ENCODE assay signal across 11 cellular contexts in the genomic region with DNA sequence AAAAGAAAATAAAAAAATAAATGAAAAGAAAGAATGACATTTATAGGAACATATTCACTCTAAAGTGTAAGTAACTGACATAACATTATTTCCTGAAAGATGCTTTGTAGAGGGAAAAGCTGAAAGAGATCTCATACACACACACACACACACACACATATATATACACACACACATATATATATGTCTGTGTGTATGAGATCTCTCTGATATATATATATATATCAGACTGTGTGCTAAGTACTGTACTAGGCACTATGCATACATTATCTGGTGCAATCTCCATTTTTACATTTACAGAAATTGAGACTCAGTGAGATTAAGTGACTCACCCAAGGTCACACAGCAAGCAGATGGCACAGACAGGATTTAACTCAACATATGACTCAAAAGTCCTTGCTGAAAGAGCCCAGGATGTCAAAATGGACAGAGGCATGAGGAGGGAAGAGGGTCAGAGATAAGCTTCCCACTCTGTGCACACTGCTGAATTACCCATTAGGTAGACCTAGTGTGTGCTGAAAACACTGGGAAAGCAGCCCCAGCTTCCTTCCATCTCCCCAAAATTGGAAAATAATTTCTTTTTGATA. TPM values are rescaled to one million over a fixed set of nuclear protein-coding genes. Genes with fewer than 3 reads are reported as not detected.
A peak's percentile ranks its signal among the peaks of the same experiment; 100 is the strongest.
DNase-seq lines count a peak whose midpoint lies in the region; ATAC-seq, FAIRE-seq and TF ChIP-seq lines count a peak whose summit lies in the region.
"Had no signal": no experiment of that assay in that cellular context is flagged by ENCODE, and none has a peak within 500 bp of the region (broad histone marks: within the 10 kb centered on the region; RNA-seq: fewer than 3 reads in every experiment).

No MANE protein-coding gene starts in this region.

- ATAC-seq in HG03378 (IDR thresholded peaks at IDR 0.05; ENCODE audit: unreplicated experiment) (peak; percentile 43), GM12878 (peak; percentile 40), GM21529 (IDR thresholded peaks at IDR 0.05; ENCODE audit: unreplicated experiment) (no peak)

- no peak for TF ChIP-seq CTCF in GM12878 (IDR thresholded peaks at IDR 0.05 in 2 of 3, conservative IDR thresholded peaks at IDR 0.05 in 1 of 3; ENCODE audit: control insufficient read depth in 2 of 3, extremely low read depth in 1 of 3, insufficient read depth in 1 of 3, low read depth in 3 of 3, low read length in 3 of 3)

- intact Hi-C loops in GM12878 (cut with micrococcal nuclease; ENCODE audit: unreplicated experiment): no loop called here

- H3K79me2 ChIP-seq in GM12878 (ENCODE audit: control insufficient read depth, insufficient read depth, low read length): no peaks in the 10 kb centered on the region

- H3K4me3 ChIP-seq in GM12878: no peak overlapping the region

- H3K27me3 ChIP-seq in GM12878 (replicated peaks in 1 of 2; ENCODE audit: control insufficient read depth in 2 of 2, insufficient read depth in 2 of 2, low read length in 1 of 2): no peaks in the 10 kb centered on the region

- SMC1A ChIA-PET in GM12878 (lab: Charles Lee; ENCODE audit: uncharacterized antibody, unreplicated experiment): interaction anchor here (0.6 to 5.6 kb wide), 15 partner anchors 10 to 238 kb away, joined by 3 to 66 read pairs (median 4); partner anchors contain the start of gene BHLHE40

- DNase-seq in A172 (ENCODE audit: low spot score) (peak; percentile 61), GM12878 (ENCODE audit: low read depth, low spot score) (no peak), myocyte (ENCODE audit: low read depth) (peak; percentile 43), DMS53 (lab: John Stamatoyannopoulos, UW) (no peak), inferior parietal cortex (ENCODE audit: extremely low spot score) (no peak), COLO829 (ENCODE audit: low spot score) (no peak)
- DNase-seq: NCI-H2171 had no signal

- no peak overlapping the region for H3K27ac ChIP-seq in GM12878 (ENCODE audit: control insufficient read depth, insufficient read depth)
- H3K27ac ChIP-seq: C4-2B had no signal

- no peak for TF ChIP-seq POLR2A in GM12878 (IDR thresholded peaks at IDR 0.05; ENCODE audit: low read depth, low read length)

- H3K9me3 ChIP-seq in GM12878 (replicated peaks; ENCODE audit: control insufficient read depth, insufficient read depth, low read length): no peaks in the 10 kb centered on the region

- BruUV-seq in GM12878 (replicated peaks; lab: Mats Ljungman, UMichigan): no TSS peak

- no peak for TF ChIP-seq EP300 in GM12878 (IDR thresholded peaks at IDR 0.05; ENCODE audit: borderline replicate concordance in 1 of 2, control insufficient read depth in 1 of 2, low read depth in 2 of 2, low read length in 2 of 2)

- H2AFZ ChIP-seq in GM12878 (ENCODE audit: control insufficient read depth, low read depth, low read length): no peak overlapping the region; the same call in 1 of the 2 replicates

- POLR2A ChIA-PET in GM12878 (lab: Charles Lee): interaction anchor here (0.6 to 5.3 kb wide), 11 partner anchors 10 to 118 kb away, joined by 3 to 37 read pairs (median 6); partner anchors contain the start of gene BHLHE40

- no peaks in the 10 kb centered on the region for H3K36me3 ChIP-seq in GM12878 (ENCODE audit: control insufficient read depth in 2 of 2, insufficient read depth in 2 of 2, low read length in 1 of 2)

- RAD21 ChIA-PET in GM12878 (lab: Charles Lee; ENCODE audit: unreplicated experiment): interaction anchor here (1.0 to 4.2 kb wide), 10 partner anchors 8 to 282 kb away, joined by 3 to 45 read pairs (median 9); partner anchors contain the start of gene BHLHE40

- H3K4me1 ChIP-seq in GM12878 (ENCODE audit: control insufficient read depth, insufficient read depth, low read length): peaks cover 14% of the 10 kb centered on the region

- in situ Hi-C loops in GM12878 (cut with MboI): no loop called here

- TF ChIP-seq RAD21 in GM12878 (IDR thresholded peaks at IDR 0.05; ENCODE audit: insufficient read depth, low read depth, low read length): no peak

- H3K4me2 ChIP-seq in GM12878 (ENCODE audit: control insufficient read depth, insufficient read depth): no peak overlapping the region

- H4K20me1 ChIP-seq in GM12878 (ENCODE audit: control insufficient read depth, insufficient read depth): no peaks in the 10 kb centered on the region

- CTCF ChIA-PET in GM12878 (lab: Yijun Ruan, JAX): interaction anchor here (0.8 to 23.1 kb wide), 12 partner anchors 8 to 273 kb away, joined by 3 to 330 read pairs (median 3); partner anchors contain the start of gene BHLHE40

- no peak for FAIRE-seq in GM12878 (lab: Jason Lieb, UNC)
- FAIRE-seq: TTC549 had no signal

- no peak overlapping the region for H3K9ac ChIP-seq in GM12878 (ENCODE audit: control insufficient read depth, insufficient read depth, low read length)

TF ChIP-seq in GM12878, 131 proteins besides CTCF, POLR2A, EP300 and RAD21:
- no peak for TF ChIP-seq POU2F2 (IDR thresholded peaks at IDR 0.05; ENCODE audit: borderline replicate concordance, low read depth, low read length)
- TF ChIP-seq TBL1XR1 (IDR thresholded peaks at IDR 0.05; ENCODE audit: low read depth, low read length): no peak
- TF ChIP-seq, protein P1, sequence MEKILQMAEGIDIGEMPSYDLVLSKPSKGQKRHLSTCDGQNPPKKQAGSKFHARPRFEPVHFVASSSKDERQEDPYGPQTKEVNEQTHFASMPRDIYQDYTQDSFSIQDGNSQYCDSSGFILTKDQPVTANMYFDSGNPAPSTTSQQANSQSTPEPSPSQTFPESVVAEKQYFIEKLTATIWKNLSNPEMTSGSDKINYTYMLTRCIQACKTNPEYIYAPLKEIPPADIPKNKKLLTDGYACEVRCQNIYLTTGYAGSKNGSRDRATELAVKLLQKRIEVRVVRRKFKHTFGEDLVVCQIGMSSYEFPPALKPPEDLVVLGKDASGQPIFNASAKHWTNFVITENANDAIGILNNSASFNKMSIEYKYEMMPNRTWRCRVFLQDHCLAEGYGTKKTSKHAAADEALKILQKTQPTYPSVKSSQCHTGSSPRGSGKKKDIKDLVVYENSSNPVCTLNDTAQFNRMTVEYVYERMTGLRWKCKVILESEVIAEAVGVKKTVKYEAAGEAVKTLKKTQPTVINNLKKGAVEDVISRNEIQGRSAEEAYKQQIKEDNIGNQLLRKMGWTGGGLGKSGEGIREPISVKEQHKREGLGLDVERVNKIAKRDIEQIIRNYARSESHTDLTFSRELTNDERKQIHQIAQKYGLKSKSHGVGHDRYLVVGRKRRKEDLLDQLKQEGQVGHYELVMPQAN (conservative IDR thresholded peaks at IDR 0.05): no peak
- no peak for TF ChIP-seq TAF1 (IDR thresholded peaks at IDR 0.05; ENCODE audit: borderline replicate concordance, low read depth, low read length)
- TF ChIP-seq NFIC (IDR thresholded peaks at IDR 0.05; ENCODE audit: low read depth, low read length): peak; percentile 19; the same call in 1 of the 2 replicates
- TF ChIP-seq ZZZ3 (IDR thresholded peaks at IDR 0.05; ENCODE audit: control insufficient read depth, insufficient read length, low read depth): no peak
- TF ChIP-seq ZNF217 (IDR thresholded peaks at IDR 0.05): peak; percentile 28; the same call in 1 of the 2 replicates

RNA-seq across cellular contexts. Expression of gene BHLHE40, which starts 15.0 kb away (rescaled TPM):
- total RNA-seq in A172 (2014; rRNA removed; shearing (Covaris generic)): 91.4 and 96.0 TPM in 2 replicates
- 205 and 214 TPM in 2 replicates for total RNA-seq in GM12878 (2013; cell fraction: nucleolus; rRNA removed)
- total RNA-seq in GM12878 (2014; rRNA removed) (58.3 and 61.5 TPM in 2 replicates), GM12878 (2014; rRNA removed; fragmentation: Illumina TruSeq; extraction: Trizol) (36.1 and 36.5 TPM in 2 replicates), GM12878 (2021) (91.3 and 93.1 TPM in 2 replicates), myocyte (36.5 and 80.1 TPM in 2 replicates)
- 64.3 TPM for polyA plus RNA-seq in GM12878 (2011; ENCODE audit: low read depth)
- polyA plus RNA-seq in GM12878 (2011; rRNA removed) (60.8 and 106 TPM in 2 replicates), GM12878 (2014; fragmentation: Illumina TruSeq; extraction: Trizol) (65.9 and 78.8 TPM in 2 replicates), GM12878 (2014; fragmentation: Nextera tagmentation; extraction: Ambion mirVana) (10 to 100 TPM; 25.2 to 38.6 TPM), GM12878 (2014; rRNA removed) (62.4 and 63.6 TPM in 2 replicates), GM12878 (2016; fragmentation: Nextera tagmentation; extraction: Ambion mirVana) (10 to 100 TPM; 43.9 to 44.5 TPM)
- polyA plus RNA-seq in GM12878 (2011; cell fraction: cytosol; rRNA removed): 91.6 and 128 TPM in 2 replicates
- 163 and 169 TPM in 2 replicates for polyA plus RNA-seq in GM12878 (2011; cell fraction: nucleus; rRNA removed)
- polyA plus RNA-seq in GM12878 (2012): 106 and 116 TPM in 2 replicates
- polyA minus RNA-seq in GM12878 (2011; rRNA and poly(A)+ RNA removed): 93.4 and 100 TPM in 2 replicates
- 60.8 and 70.8 TPM in 2 replicates for polyA minus RNA-seq in GM12878 (2011; cell fraction: cytosol; rRNA and poly(A)+ RNA removed)
- polyA minus RNA-seq in GM12878 (2011; cell fraction: nucleus; rRNA and poly(A)+ RNA removed): 99.1 and 124 TPM in 2 replicates
- polyA plus RNA-seq in myocyte (2012): 159 TPM

Comparison
In these comparisons a context has a peak if more than half of its experiments do, and no peak if none do; other contexts are left out.
1. DNase-seq: peak in A172 (single experiment) and myocyte (single experiment); none in GM12878 (single experiment), DMS53 (single experiment), inferior parietal cortex (single experiment) and COLO829 (single experiment).